In the genomic region with DNA sequence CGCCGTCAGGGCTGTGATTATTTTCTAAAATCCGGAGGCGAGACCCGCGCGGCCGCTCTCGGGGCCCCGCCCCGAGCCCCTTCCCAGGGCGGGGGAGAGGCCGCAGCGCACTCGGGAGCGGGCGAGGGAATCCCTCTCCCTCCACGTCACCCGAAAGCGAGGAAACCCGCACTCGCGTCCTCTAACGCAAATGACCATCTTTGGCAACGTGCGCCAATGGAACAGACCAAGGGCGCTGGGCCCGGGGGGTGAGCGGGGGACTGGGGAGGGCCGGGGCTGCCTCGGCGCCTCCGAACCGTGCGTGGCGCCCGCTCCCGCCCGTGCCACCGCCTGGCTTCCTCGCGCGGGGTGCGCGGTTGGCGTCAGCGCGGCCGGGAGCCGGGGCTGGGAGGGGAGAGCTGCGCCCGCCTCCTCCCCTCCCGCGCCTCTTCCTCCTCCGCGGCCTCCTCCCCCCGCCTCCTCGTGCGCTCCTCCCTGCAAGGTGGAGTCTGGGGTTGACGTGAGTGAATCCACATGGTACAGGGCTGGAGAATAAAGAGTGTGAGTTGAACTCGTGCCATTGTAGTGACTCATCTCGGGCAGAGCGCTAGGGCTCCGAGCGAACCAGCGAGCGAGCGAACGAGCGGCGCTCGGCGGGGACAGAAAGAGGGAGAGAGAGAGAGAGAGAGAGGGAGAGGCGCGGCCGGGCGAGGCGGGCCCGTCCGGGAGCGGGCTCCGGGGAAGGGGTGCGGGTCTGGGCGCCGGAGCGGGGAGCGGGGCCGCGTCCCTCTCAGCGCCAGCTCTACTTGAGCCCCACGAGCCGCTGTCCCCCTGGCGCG, we compare ENCODE assay signal across 8 cellular contexts. TPM values are rescaled to one million over a fixed set of nuclear protein-coding genes. Genes with fewer than 3 reads are reported as not detected.
DNase-seq lines count a peak whose midpoint lies in the region; ATAC-seq and TF ChIP-seq lines count a peak whose summit lies in the region.

A gene (plus strand): TSS at position 562 of the 818 bp plus-strand sequence. CDS start 863 bp downstream, outside the sequence.

- peak within 1 kb of the TSS; percentile 96 for H3K4me2 ChIP-seq in KMS-11

- no peak within 1 kb of the TSS for H3K27ac Mint-ChIP-seq in stimulated activated effector memory CD8-positive, alpha-beta T cell treated with anti-CD3 and anti-CD28 coated beads, Interleukin-12 subunit alpha, Interleukin-12 subunit beta, amount 100 ng/mL, for 72 hours

- H4K20me1 ChIP-seq in KMS-11 (ENCODE audit: insufficient read depth) = no peaks in the 10 kb centered on the region

- H3K36me3 Mint-ChIP-seq in stimulated activated effector memory CD8-positive, alpha-beta T cell treated with anti-CD3 and anti-CD28 coated beads, Interleukin-12 subunit alpha, Interleukin-12 subunit beta, amount 100 ng/mL, for 72 hours = no peaks in the 10 kb centered on the region

- H3K36me3 ChIP-seq in KMS-11 (ENCODE audit: insufficient read depth) (no peaks in the 10 kb centered on the region), Peyer's patch (no peaks in the 10 kb centered on the region), esophagus muscularis mucosa (peaks cover 0 to 14% (median 0%) of the 10 kb centered on the region in 4 donors)

- H3K9me3 Mint-ChIP-seq in stimulated activated effector memory CD8-positive, alpha-beta T cell treated with anti-CD3 and anti-CD28 coated beads, Interleukin-12 subunit alpha, Interleukin-12 subunit beta, amount 100 ng/mL, for 72 hours = no peaks in the 10 kb centered on the region

- peak within 1 kb of the TSS; percentile 76 for H3K4me3 ChIP-seq in KMS-11 (IDR thresholded peaks at IDR 0.05; ENCODE audit: insufficient read depth, low read depth, low read length)
- H3K4me3 ChIP-seq in Peyer's patch = peak within 1 kb of the TSS; percentile 60 to 90 (median 80)
- peak within 1 kb of the TSS; percentile 86 to 98 (median 93) for H3K4me3 ChIP-seq in esophagus muscularis mucosa

- H3K4me1 ChIP-seq in KMS-11 (ENCODE audit: low read depth, poor library complexity, severe bottlenecking) = peaks cover 13% of the 10 kb centered on the region
- peaks cover 0 to 10% (median 7%) of the 10 kb centered on the region in 4 donors for H3K4me1 ChIP-seq in Peyer's patch
- H3K4me1 ChIP-seq in esophagus muscularis mucosa = peaks cover 15 to 31% (median 24%) of the 10 kb centered on the region in 4 donors

- WGBS in esophagus muscularis mucosa = under 1% methylated on average over 29 of the region's 94 CpGs

- TF ChIP-seq EP300 in esophagus muscularis mucosa (IDR thresholded peaks at IDR 0.05) = peak; percentile 93

- peak; percentile 70 for ATAC-seq in GM21737 (IDR thresholded peaks at IDR 0.05; ENCODE audit: unreplicated experiment)
- ATAC-seq in stimulated activated effector memory CD8-positive, alpha-beta T cell treated with anti-CD3 and anti-CD28 coated beads, Interleukin-12 subunit alpha, Interleukin-12 subunit beta, amount 100 ng/mL, for 72 hours = peak; percentile 86

- no peaks in the 10 kb centered on the region for H3K27me3 ChIP-seq in KMS-11 (ENCODE audit: insufficient read depth, low read depth)
- H3K27me3 ChIP-seq in Peyer's patch = no peaks in the 10 kb centered on the region
- no peaks in the 10 kb centered on the region for H3K27me3 ChIP-seq in esophagus muscularis mucosa

- H3K4me3 Mint-ChIP-seq in stimulated activated effector memory CD8-positive, alpha-beta T cell treated with anti-CD3 and anti-CD28 coated beads, Interleukin-12 subunit alpha, Interleukin-12 subunit beta, amount 100 ng/mL, for 72 hours = no peak within 1 kb of the TSS

- peak within 1 kb of the TSS; percentile 88 for H2AFZ ChIP-seq in KMS-11 (ENCODE audit: low read depth)

- TF ChIP-seq POLR2A in Peyer's patch (IDR thresholded peaks at IDR 0.05) (peak; percentile 99 to 100), esophagus muscularis mucosa (IDR thresholded peaks at IDR 0.05; ENCODE audit: low read depth) (peak; percentile 95)

- intact Hi-C loops in esophagus muscularis mucosa (cut with DNase I) = loop anchor here (10.0 kb wide), 1 partner anchor 618 kb away; a partner anchor contains a TSS

- no peak for TF ChIP-seq CTCF in KMS-11 (conservative IDR thresholded peaks at IDR 0.05; ENCODE audit: low read depth, low read length)
- peak in 2 of 6 experiments; percentile 1 to 12 for TF ChIP-seq CTCF in Peyer's patch (IDR thresholded peaks at IDR 0.05)
- no peak for TF ChIP-seq CTCF in esophagus muscularis mucosa (IDR thresholded peaks at IDR 0.05)

- H3K9me3 ChIP-seq in Peyer's patch = no peaks in the 10 kb centered on the region
- no peaks in the 10 kb centered on the region for H3K9me3 ChIP-seq in esophagus muscularis mucosa

- H3K9ac ChIP-seq in KMS-11 = peak within 1 kb of the TSS; percentile 92

- H3K27ac ChIP-seq in KMS-11 = peak within 1 kb of the TSS; percentile 96
- peak within 1 kb of the TSS; percentile 83 to 100 (median 100) for H3K27ac ChIP-seq in Peyer's patch
- peak within 1 kb of the TSS; percentile 99 to 100 (median 100) for H3K27ac ChIP-seq in esophagus muscularis mucosa (replicated peaks in 1 of 4)

- peaks cover 35% of the 10 kb centered on the region for H3K4me1 Mint-ChIP-seq in stimulated activated effector memory CD8-positive, alpha-beta T cell treated with anti-CD3 and anti-CD28 coated beads, Interleukin-12 subunit alpha, Interleukin-12 subunit beta, amount 100 ng/mL, for 72 hours

- no peaks in the 10 kb centered on the region for H3K79me2 ChIP-seq in KMS-11 (ENCODE audit: insufficient read depth, low read depth)

- DNase-seq in DMS53 treated with DMSO at 0.1 percent for 48 hours (lab: John Stamatoyannopoulos, UW; ENCODE audit: unreplicated experiment) = peak; percentile 94
- DNase-seq in Peyer's patch = peak; percentile 76 to 97 (median 96)
- DNase-seq in activated T-cell treated with anti-CD3 and anti-CD28 coated beads, Interleukin-2, amount 50 U/mL, for 48 hours = peak; percentile 94
- DNase-seq in esophagus muscularis mucosa (ENCODE audit: extremely low spot score) = peak; percentile 100
- peak; percentile 100 for DNase-seq in myocyte (ENCODE audit: low read depth)
- peak; percentile 81 to 96 for DNase-seq in stimulated activated effector memory CD8-positive, alpha-beta T cell treated with anti-CD3 and anti-CD28 coated beads, Interleukin-12 subunit alpha, Interleukin-12 subunit beta, amount 100 ng/mL, for 72 hours (ENCODE audit: low spot score in 2 of 2)

RNA-seq across cellular contexts. Expression of the gene that starts here (rescaled TPM):
- total RNA-seq in Peyer's patch (100 to 1,000 TPM in 3 of 4 donors, 10 to 100 TPM in 1; 46.2 to 239 (median 207) TPM), esophagus muscularis mucosa (100 to 1,000 TPM in 3 of 4 donors, 10 to 100 TPM in 1; 68.9 to 332 (median 176) TPM), myocyte (106 and 124 TPM in 2 replicates)
- 58.3 TPM for polyA plus RNA-seq in myocyte (2012)

Comparison
In these comparisons a context has a peak if more than half of its experiments do, and no peak if none do; other contexts are left out.
1. Peak in every context shown above with its lines: DNase-seq, ATAC-seq, H3K4me3 ChIP-seq and H3K27ac ChIP-seq.